In genomic region chr14:77416098-77416497, GRCh38 we compare ENCODE assay signal across 1 cellular context. TPM values are rescaled to one million over a fixed set of nuclear protein-coding genes. Genes with fewer than 3 reads are reported as not detected.
"Had no signal": no experiment of that assay in that cellular context is flagged by ENCODE, and none has a peak within 500 bp of the region (broad histone marks: within the 10 kb centered on the region; RNA-seq: fewer than 3 reads in every experiment).

No MANE protein-coding gene starts in this region.

RNA-seq across cellular contexts. Expression of gene NOXRED1, which starts 7.2 kb away (rescaled TPM):
- total RNA-seq: vagina had no signal

RNA-seq across cellular contexts. Expression of gene SAMD15, which starts 38.9 kb away (rescaled TPM):
- total RNA-seq: vagina had no signal
